18 cellular contexts compared by ENCODE assay signal in the genomic region with DNA sequence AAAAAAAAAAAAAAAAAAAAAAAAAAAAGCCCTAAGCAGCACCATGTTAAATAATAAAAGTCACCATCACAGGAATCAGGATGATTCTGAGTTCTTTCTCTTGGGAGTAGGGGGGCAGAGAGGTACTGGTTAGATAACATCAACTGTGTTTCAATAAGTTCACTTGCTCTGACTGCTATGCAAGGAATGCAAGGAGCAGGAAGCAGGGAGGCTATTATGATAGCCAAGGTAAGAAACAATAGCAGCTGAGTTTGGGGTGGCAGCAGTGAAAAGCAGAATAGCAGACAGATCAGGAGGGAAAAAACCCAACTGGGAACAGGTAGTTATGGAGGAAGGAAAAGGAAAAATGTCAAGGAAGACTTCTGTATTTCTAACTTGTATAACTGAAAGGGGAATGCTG. TPM values are rescaled to one million over a fixed set of nuclear protein-coding genes. Genes with fewer than 3 reads are reported as not detected.
DNase-seq lines count a peak whose midpoint lies in the region; ATAC-seq, FAIRE-seq and TF ChIP-seq lines count a peak whose summit lies in the region.
"Had no signal": no experiment of that assay in that cellular context is flagged by ENCODE, and none has a peak within 500 bp of the region (broad histone marks: within the 10 kb centered on the region; RNA-seq: fewer than 3 reads in every experiment).

No MANE protein-coding gene starts in this region.

- no peaks in the 10 kb centered on the region for H3K9me3 ChIP-seq in H1 (ENCODE audit: insufficient read depth in 2 of 2, low read depth in 1 of 2, low read length in 1 of 2)
- H3K9me3 ChIP-seq in ovary, result no peaks in the 10 kb centered on the region
- H3K9me3 ChIP-seq: BLaER1 treated with 17β-estradiol and CSF1 and Interleukin-3, amounts not matched to agents 10 nM and 100 nM had no signal

- no peak for FAIRE-seq in H1 (lab: Jason Lieb, UNC)
- FAIRE-seq: A204.1, GM12891 had no signal

- DNase-seq in activated naive CD8-positive, alpha-beta T cell treated with anti-CD3 and anti-CD28 coated beads for 36 hours, result no peak
- DNase-seq in H1 (ENCODE audit: low read depth in 1 of 2, low spot score in 2 of 2), result no peak
- DNase-seq in mesendoderm, result peak; percentile 64
- DNase-seq in ovary, result no peak
- no peak for DNase-seq in posterior cingulate gyrus
- DNase-seq in DMS153 (lab: John Stamatoyannopoulos, UW), result no peak
- DNase-seq in activated T-cell treated with anti-CD3 and anti-CD28 coated beads, Interleukin-2, amount 50 U/mL, for 72 hours, result no peak
- DNase-seq: DMS 273 treated with DMSO at 0.1 percent for 48 hours, GF-D8, NCI-H1092, NCI-H2227 treated with DMSO at 0.1 percent for 48 hours, NCI-H524 treated with DMSO at 0.1 percent for 48 hours had no signal

- intact Hi-C loops in ovary (cut with DNase I), result no loop called here
- intact Hi-C loops in posterior cingulate gyrus (cut with DNase I), result no loop called here

- no peak overlapping the region for H3K9ac ChIP-seq in H1 (replicated peaks in 1 of 4; ENCODE audit: extremely low read depth in 1 of 4, low read depth in 3 of 4, low read length in 3 of 4)
- H3K9ac ChIP-seq in mesendoderm (ENCODE audit: low read length), result no peak overlapping the region
- H3K9ac ChIP-seq: BLaER1 treated with 17β-estradiol and CSF1 and Interleukin-3, amounts not matched to agents 10 nM and 100 nM had no signal

- POLR2A ChIA-PET in H1 (lab: Charles Lee; ENCODE audit: partially characterized antibody), result interaction anchor here (1.0 to 1.1 kb wide), 2 partner anchors 9 kb away, joined by 3 read pairs; no protein-coding TSS in a partner anchor

- no peak overlapping the region for H3K4ac ChIP-seq in H1 (replicated peaks; ENCODE audit: insufficient read length, low read depth, low read length)
- H3K4ac ChIP-seq in mesendoderm (ENCODE audit: low read depth, low read length), result no peak overlapping the region

- no peak overlapping the region; the same call in 1 of the 2 replicates for H3K27ac ChIP-seq in H1 (ENCODE audit: low read depth, low read length)
- no peak overlapping the region for H3K27ac ChIP-seq in mesendoderm (ENCODE audit: low read depth, low read length)
- H3K27ac ChIP-seq in ovary, result no peak overlapping the region
- H3K27ac ChIP-seq: BLaER1 treated with 17β-estradiol and CSF1 and Interleukin-3, amounts not matched to agents 10 nM and 100 nM had no signal

- H3K36me3 Mint-ChIP-seq in activated naive CD8-positive, alpha-beta T cell, result peaks cover 7% of the 10 kb centered on the region
- peaks cover 34% of the 10 kb centered on the region for H3K36me3 Mint-ChIP-seq in activated naive CD8-positive, alpha-beta T cell treated with anti-CD3 and anti-CD28 coated beads for 36 hours
- H3K36me3 Mint-ChIP-seq in activated T-cell treated with anti-CD3 and anti-CD28 coated beads, Interleukin-2, amount 50 U/mL, for 72 hours (ENCODE audit: insufficient read depth in 2 of 2), result peaks cover 11 to 37% of the 10 kb centered on the region in 2 donors

- H4K5ac ChIP-seq in H1 (ENCODE audit: insufficient read length, low read depth, low read length) (no peak overlapping the region), mesendoderm (ENCODE audit: low read length) (no peak overlapping the region)

- peak overlapping the region; percentile 1 for H3K27ac Mint-ChIP-seq in activated naive CD8-positive, alpha-beta T cell
- H3K27ac Mint-ChIP-seq in activated naive CD8-positive, alpha-beta T cell treated with anti-CD3 and anti-CD28 coated beads for 36 hours, result no peak overlapping the region
- H3K27ac Mint-ChIP-seq in activated T-cell treated with anti-CD3 and anti-CD28 coated beads, Interleukin-2, amount 50 U/mL, for 72 hours, result no peak overlapping the region
- H3K27ac Mint-ChIP-seq: GM23338 had no signal

- H2BK15ac ChIP-seq in H1 (ENCODE audit: low read length) (no peak overlapping the region), mesendoderm (replicated peaks; ENCODE audit: low read depth) (no peak overlapping the region)

- TF ChIP-seq RAD21 in H1 (IDR thresholded peaks at IDR 0.05 in 1 of 2, conservative IDR thresholded peaks at IDR 0.05 in 1 of 2; ENCODE audit: low read depth in 2 of 2, low read length in 2 of 2), result no peak

- H3K56ac ChIP-seq in H1 (replicated peaks; ENCODE audit: insufficient read length, low read depth, low read length), result no peak overlapping the region
- H3K56ac ChIP-seq in mesendoderm (ENCODE audit: low read length), result no peak overlapping the region

- CTCF ChIA-PET in H1 (lab: Charles Lee; ENCODE audit: partially characterized antibody), result no interaction called here

- H3K4me3 ChIP-seq in H1 (ENCODE audit: extremely low read depth in 1 of 4, insufficient read depth in 2 of 4, low read depth in 3 of 4, low read length in 4 of 4), result no peak overlapping the region
- H3K4me3 ChIP-seq in mesendoderm (ENCODE audit: low read length), result no peak overlapping the region
- no peak overlapping the region for H3K4me3 ChIP-seq in ovary
- H3K4me3 ChIP-seq: BLaER1 treated with 17β-estradiol and CSF1 and Interleukin-3, amounts not matched to agents 10 nM and 100 nM; GM23338 had no signal

- TF ChIP-seq POLR2A in H1 (IDR thresholded peaks at IDR 0.05; ENCODE audit: control extremely low read depth in 1 of 2, low read depth in 2 of 2, low read length in 2 of 2) (no peak), ovary (IDR thresholded peaks at IDR 0.05) (no peak)

- no peak overlapping the region for H4K91ac ChIP-seq in H1 (replicated peaks; ENCODE audit: insufficient read length, low read length)

- H3K36me3 ChIP-seq in H1 (ENCODE audit: control insufficient read depth in 2 of 4, insufficient read depth in 4 of 4, low read length in 3 of 4) (peaks cover 0 to 52% (median 11%) of the 10 kb centered on the region in 4 experiments; a peak in 5 of 8 replicates), mesendoderm (ENCODE audit: control insufficient read depth, insufficient read depth, low read length) (no peaks in the 10 kb centered on the region), ovary (no peaks in the 10 kb centered on the region)

- H3K4me3 Mint-ChIP-seq in activated naive CD8-positive, alpha-beta T cell, result no peak overlapping the region
- H3K4me3 Mint-ChIP-seq in activated naive CD8-positive, alpha-beta T cell treated with anti-CD3 and anti-CD28 coated beads for 36 hours, result no peak overlapping the region
- no peak overlapping the region for H3K4me3 Mint-ChIP-seq in activated T-cell treated with anti-CD3 and anti-CD28 coated beads, Interleukin-2, amount 50 U/mL, for 72 hours
- H3K4me3 Mint-ChIP-seq: GM23338 had no signal

- H3K23me2 ChIP-seq in H1 (ENCODE audit: low read depth, low read length), result no peaks in the 10 kb centered on the region

- H2BK120ac ChIP-seq in H1 (replicated peaks; ENCODE audit: low read depth, low read length), result no peak overlapping the region
- no peak overlapping the region for H2BK120ac ChIP-seq in mesendoderm (ENCODE audit: low read depth, low read length)

- H3K4me1 Mint-ChIP-seq in activated naive CD8-positive, alpha-beta T cell (ENCODE audit: low read depth), result peaks cover 36% of the 10 kb centered on the region
- peaks cover 34% of the 10 kb centered on the region for H3K4me1 Mint-ChIP-seq in activated naive CD8-positive, alpha-beta T cell treated with anti-CD3 and anti-CD28 coated beads for 36 hours
- H3K4me1 Mint-ChIP-seq in activated T-cell treated with anti-CD3 and anti-CD28 coated beads, Interleukin-2, amount 50 U/mL, for 72 hours (ENCODE audit: low read depth), result peaks cover 4% of the 10 kb centered on the region
- H3K4me1 Mint-ChIP-seq: GM23338 had no signal

- H3K23ac ChIP-seq in H1 (ENCODE audit: insufficient read length) (no peak overlapping the region), mesendoderm (ENCODE audit: low read length) (no peak overlapping the region)

- H3K79me1 ChIP-seq in H1 (ENCODE audit: low read depth, low read length) (no peaks in the 10 kb centered on the region), mesendoderm (ENCODE audit: low read length) (no peaks in the 10 kb centered on the region)

- no peak overlapping the region for H2BK20ac ChIP-seq in H1 (ENCODE audit: low read length)

- H4K20me1 ChIP-seq in H1 (replicated peaks in 1 of 2; ENCODE audit: control insufficient read depth in 1 of 2, insufficient read depth in 2 of 2, low read length in 2 of 2), result no peaks in the 10 kb centered on the region
- H4K20me1 ChIP-seq: BLaER1 treated with 17β-estradiol and CSF1 and Interleukin-3, amounts not matched to agents 10 nM and 100 nM had no signal

- H3K4me1 ChIP-seq in H1 (replicated peaks in 1 of 4; ENCODE audit: control insufficient read depth in 3 of 4, insufficient read depth in 4 of 4, low read length in 3 of 4), result peaks cover 0 to 2% (median 0%) of the 10 kb centered on the region in 4 experiments; a peak in 1 of 7 replicates
- no peaks in the 10 kb centered on the region for H3K4me1 ChIP-seq in mesendoderm (ENCODE audit: control insufficient read depth, low read depth, low read length)
- H3K4me1 ChIP-seq in ovary (ENCODE audit: insufficient read depth), result peaks cover 2% of the 10 kb centered on the region

- no peak overlapping the region for H3K4me2 ChIP-seq in H1 (ENCODE audit: insufficient read depth in 1 of 2, low read depth in 2 of 2, low read length in 2 of 2)
- no peak overlapping the region for H3K4me2 ChIP-seq in mesendoderm (ENCODE audit: low read length)
- H3K4me2 ChIP-seq: BLaER1 treated with 17β-estradiol and CSF1 and Interleukin-3, amounts not matched to agents 10 nM and 100 nM; GM23338 had no signal

- H2BK12ac ChIP-seq in H1 (ENCODE audit: low read depth, low read length), result no peak overlapping the region

- no peak for ATAC-seq in activated T-cell treated with anti-CD3 and anti-CD28 coated beads, Interleukin-2, amount 50 U/mL, for 72 hours (replicated peaks in 1 of 2)
- ATAC-seq: GM23338, Right ventricle myocardium inferior had no signal

- H2AK5ac ChIP-seq in H1 (ENCODE audit: low read depth, low read length) (no peak overlapping the region), mesendoderm (ENCODE audit: low read length) (no peak overlapping the region)

- no peak overlapping the region for H3K14ac ChIP-seq in H1 (ENCODE audit: insufficient read length)

- H3K27me3 ChIP-seq in H1 (replicated peaks in 1 of 4; ENCODE audit: control insufficient read depth in 3 of 4, extremely low read depth in 1 of 4, insufficient read depth in 3 of 4, low read length in 3 of 4) (no peaks in the 10 kb centered on the region), mesendoderm (ENCODE audit: insufficient read depth, low read length, poor library complexity) (no peaks in the 10 kb centered on the region), ovary (no peaks in the 10 kb centered on the region)
- H3K27me3 ChIP-seq: BLaER1 treated with 17β-estradiol and CSF1 and Interleukin-3, amounts not matched to agents 10 nM and 100 nM had no signal

- H4K8ac ChIP-seq in H1 (ENCODE audit: extremely low read depth, insufficient read depth, low read length) (no peak overlapping the region), mesendoderm (ENCODE audit: low read depth, low read length) (no peak overlapping the region)

- no peaks in the 10 kb centered on the region for H3K9me3 Mint-ChIP-seq in activated naive CD8-positive, alpha-beta T cell (ENCODE audit: low read depth)
- H3K9me3 Mint-ChIP-seq in activated naive CD8-positive, alpha-beta T cell treated with anti-CD3 and anti-CD28 coated beads for 36 hours, result no peaks in the 10 kb centered on the region
- H3K9me3 Mint-ChIP-seq in activated T-cell treated with anti-CD3 and anti-CD28 coated beads, Interleukin-2, amount 50 U/mL, for 72 hours, result no peaks in the 10 kb centered on the region
- H3K9me3 Mint-ChIP-seq: GM23338 had no signal

- H3K18ac ChIP-seq in H1 (ENCODE audit: extremely low read depth, low read length) (no peak overlapping the region), mesendoderm (ENCODE audit: low read length) (no peak overlapping the region)

- TF ChIP-seq CTCF in H1 (IDR thresholded peaks at IDR 0.05; ENCODE audit: control extremely low read depth in 1 of 3, insufficient read depth in 1 of 3, low read depth in 1 of 3, low read length in 3 of 3), result no peak
- no peak for TF ChIP-seq CTCF in ovary (IDR thresholded peaks at IDR 0.05)

- no peak overlapping the region for H2AFZ ChIP-seq in H1 (ENCODE audit: low read length)
- H2AFZ ChIP-seq: GM23338 had no signal

- TF ChIP-seq EP300 in H1 (IDR thresholded peaks at IDR 0.05; ENCODE audit: borderline replicate concordance in 1 of 2, low read depth in 2 of 2, low read length in 2 of 2) (no peak), ovary (IDR thresholded peaks at IDR 0.05) (no peak)

- H3K27me3 Mint-ChIP-seq in activated naive CD8-positive, alpha-beta T cell, result no peaks in the 10 kb centered on the region
- no peaks in the 10 kb centered on the region for H3K27me3 Mint-ChIP-seq in activated naive CD8-positive, alpha-beta T cell treated with anti-CD3 and anti-CD28 coated beads for 36 hours
- H3K27me3 Mint-ChIP-seq in activated T-cell treated with anti-CD3 and anti-CD28 coated beads, Interleukin-2, amount 50 U/mL, for 72 hours (ENCODE audit: low read depth), result no peaks in the 10 kb centered on the region

- H3K79me2 ChIP-seq in H1 (ENCODE audit: control insufficient read depth in 1 of 2, insufficient read depth in 2 of 2, low read length in 2 of 2) (peaks cover 0 to 5% of the 10 kb centered on the region in 2 experiments; a peak in 1 of 4 replicates), mesendoderm (ENCODE audit: control insufficient read depth, insufficient read depth, low read length) (no peaks in the 10 kb centered on the region)

- H2BK5ac ChIP-seq in H1 (ENCODE audit: low read depth, low read length) (no peak overlapping the region), mesendoderm (ENCODE audit: low read length) (no peak overlapping the region)

RNA-seq across cellular contexts. Expression of a gene that starts 8.2 kb away (rescaled TPM):
- 10 to 100 TPM; 19.1 to 21.1 TPM for total RNA-seq in activated naive CD8-positive, alpha-beta T cell treated with anti-CD3 and anti-CD28 coated beads for 36 hours
- 17.9 and 19.2 TPM in 2 replicates for total RNA-seq in H1 (2021; fragmentation: NEBNext Ultra II Directional; extraction: Animal tissue kit (Norgen Biotek cat#: 25700))
- polyA plus RNA-seq in H1 (2011; rRNA removed) (8.5 and 9.3 TPM in 2 replicates), ovary (10 to 100 TPM; 15.3 to 17.8 TPM)
- polyA plus RNA-seq in H1 (2011; cell fraction: cytosol; rRNA removed), result 7.3 TPM
- polyA plus RNA-seq in H1 (2011; cell fraction: nucleus; rRNA removed), result 16.5 TPM
- 6.1 to 9.0 TPM (median 7.3 TPM) in 4 replicates for polyA plus RNA-seq in H1 (2012, experiment 1 of 2)
- polyA plus RNA-seq in H1 (2012, experiment 2 of 2), result 0.56 TPM
- polyA plus RNA-seq in H1 (2013, experiment 1 of 2), result 8.7 TPM
- polyA plus RNA-seq in H1 (2013, experiment 2 of 2), result 7.8 TPM
- 58.7 and 80.4 TPM in 2 replicates for polyA minus RNA-seq in H1 (2011; rRNA and poly(A)+ RNA removed)
- polyA minus RNA-seq in H1 (2011; cell fraction: cytosol; rRNA and poly(A)+ RNA removed), result 15.0 TPM
- 88.7 TPM for polyA minus RNA-seq in H1 (2011; cell fraction: nucleus; rRNA and poly(A)+ RNA removed)
- polyA plus RNA-seq in mesendoderm (2013, experiment 1 of 2), result 10.3 TPM
- 10.2 TPM for polyA plus RNA-seq in mesendoderm (2013, experiment 2 of 2)
- 10 to 100 TPM; 20.9 to 33.0 (median 30.7) TPM for total RNA-seq in ovary
- total RNA-seq in activated T-cell treated with anti-CD3 and anti-CD28 coated beads, Interleukin-2, amount 50 U/mL, for 72 hours, result 10 to 100 TPM; 56.2 to 60.1 TPM
